In genomic region chr20:33576432-33576883, GRCh38 we compare ENCODE assay signal across 10 cellular contexts.
DNase-seq lines count a peak whose midpoint lies in the region; ATAC-seq and TF ChIP-seq lines count a peak whose summit lies in the region.
"Had no signal": no experiment of that assay in that cellular context is flagged by ENCODE, and none has a peak within 500 bp of the region (broad histone marks: within the 10 kb centered on the region; RNA-seq: fewer than 3 reads in every experiment).

No MANE protein-coding gene starts in this region.

- DNase-seq in NCI-H524 (lab: John Stamatoyannopoulos, UW) (peak; percentile 52 to 81), dorsolateral prefrontal cortex (peak in 9 of 10 donors; percentile 25 to 73 (median 61)), posterior cingulate gyrus (peak in 9 of 10 donors; percentile 25 to 93 (median 64)), NCI-H187 treated with DMSO at 0.1 percent for 48 hours (lab: John Stamatoyannopoulos, UW) (no peak), DMS114 treated with DMSO at 0.1 percent for 48 hours (lab: John Stamatoyannopoulos, UW; ENCODE audit: unreplicated experiment) (no peak)
- DNase-seq: KG1, sigmoid colon had no signal

- 0 out of 2 replicates have a peak, but pooled peaks have one; percentile 38 for TF ChIP-seq CTCF in HEK293 (tag by site-specific recombination; IDR thresholded peaks at IDR 0.05)
- peak in 46 of 56 donors; percentile 12 to 64 (median 40) for TF ChIP-seq CTCF in dorsolateral prefrontal cortex (IDR thresholded peaks at IDR 0.05 in 54 of 56, conservative IDR thresholded peaks at IDR 0.05 in 2 of 56; ENCODE audit: low read depth in 1 of 56, partially characterized antibody in 56 of 56)

- H3K4me3 ChIP-seq in HEK293 (ENCODE audit: low read depth, low read length) (no peak overlapping the region), dorsolateral prefrontal cortex (peak overlapping the region in 23 of 59 donors; percentile 3 to 44 (median 15))
- H3K4me3 ChIP-seq: lung, sigmoid colon had no signal

- no peaks in the 10 kb centered on the region for H3K36me3 ChIP-seq in HEK293 (ENCODE audit: control insufficient read depth in 2 of 2, insufficient read depth in 1 of 2, low read length in 2 of 2)
- H3K36me3 ChIP-seq: sigmoid colon had no signal

- H3K27me3 ChIP-seq in dorsolateral prefrontal cortex: no peaks in the 10 kb centered on the region
- H3K27me3 ChIP-seq: sigmoid colon had no signal

- no peaks in the 10 kb centered on the region for H3K9me3 ChIP-seq in HEK293 (ENCODE audit: control insufficient read depth, insufficient read depth, low read depth, low read length)
- H3K9me3 ChIP-seq: sigmoid colon had no signal

- no peak for ATAC-seq in HG02884 (IDR thresholded peaks at IDR 0.05; ENCODE audit: unreplicated experiment)

- intact Hi-C loops in dorsolateral prefrontal cortex (cut with DNase I) (loop anchor here in 1 of 2 donors (10.0 kb wide), 1 partner anchor 68 kb away; no protein-coding TSS in a partner anchor), posterior cingulate gyrus (cut with DNase I) (no loop called here)

- CTCF ChIA-PET in HEK293 (lab: Yijun Ruan, JAX): interaction anchor here (0.7 to 1.4 kb wide), 5 partner anchors 16 to 77 kb away, joined by 3 read pairs; no protein-coding TSS in a partner anchor

- H3K27ac ChIP-seq in HEK293 (ENCODE audit: extremely low read depth, low read depth, low read length) (no peak overlapping the region), dorsolateral prefrontal cortex (peak overlapping the region in 58 of 59 donors; percentile 21 to 89 (median 75))

- H3K4me1 ChIP-seq in HEK293 (ENCODE audit: control insufficient read depth, insufficient read depth, low read length): peaks cover 5% of the 10 kb centered on the region; the same call in 1 of the 2 replicates

- POLR2A ChIA-PET in HEK293 (lab: Yijun Ruan, JAX): no interaction called here

TF ChIP-seq in HEK293, 187 proteins besides CTCF, POLR2A, EP300 and RAD21:
- TF ChIP-seq ZNF830 (tag by site-specific recombination; IDR thresholded peaks at IDR 0.05; ENCODE audit: low read depth) (no peak), TRIM28 (IDR thresholded peaks at IDR 0.05; ENCODE audit: borderline replicate concordance, low read length) (no peak), ZNF785 (tag by site-specific recombination; IDR thresholded peaks at IDR 0.05) (no peak), MYNN (tag by site-specific recombination; IDR thresholded peaks at IDR 0.05; ENCODE audit: borderline replicate concordance) (no peak), ZNF335 (tag by site-specific recombination; conservative IDR thresholded peaks at IDR 0.05) (no peak), WT1 (tag by site-specific recombination; IDR thresholded peaks at IDR 0.05) (no peak), ZNF449 (tag by site-specific recombination; IDR thresholded peaks at IDR 0.05) (peak; percentile 63; the same call in 1 of the 2 replicates), ZNF274 (IDR thresholded peaks at IDR 0.05; ENCODE audit: low read length) (no peak), ZNF274 (tag by site-specific recombination; IDR thresholded peaks at IDR 0.05; ENCODE audit: borderline replicate concordance) (no peak), ZNF157 (tag by site-specific recombination; IDR thresholded peaks at IDR 0.05) (no peak), ZBTB17 (tag by site-specific recombination; IDR thresholded peaks at IDR 0.05) (peak; percentile 95), ZBTB20 (tag by site-specific recombination; IDR thresholded peaks at IDR 0.05) (no peak), ZNF777 (tag by site-specific recombination; IDR thresholded peaks at IDR 0.05; ENCODE audit: borderline replicate concordance) (no peak), ZNF654 (tag by site-specific recombination; IDR thresholded peaks at IDR 0.05; ENCODE audit: low read depth) (no peak), YY2 (tag by site-specific recombination; IDR thresholded peaks at IDR 0.05) (no peak), ZNF394 (tag by site-specific recombination; IDR thresholded peaks at IDR 0.05; ENCODE audit: borderline replicate concordance) (no peak), ZBTB48 (tag by site-specific recombination; IDR thresholded peaks at IDR 0.05) (no peak), ZNF76 (tag by site-specific recombination; IDR thresholded peaks at IDR 0.05; ENCODE audit: borderline replicate concordance, low read depth) (no peak), ZNF529 (tag by site-specific recombination; IDR thresholded peaks at IDR 0.05; ENCODE audit: insufficient replicate concordance) (no peak), ZNF366 (tag by site-specific recombination; conservative IDR thresholded peaks at IDR 0.05) (no peak)
- TF ChIP-seq, protein P1, sequence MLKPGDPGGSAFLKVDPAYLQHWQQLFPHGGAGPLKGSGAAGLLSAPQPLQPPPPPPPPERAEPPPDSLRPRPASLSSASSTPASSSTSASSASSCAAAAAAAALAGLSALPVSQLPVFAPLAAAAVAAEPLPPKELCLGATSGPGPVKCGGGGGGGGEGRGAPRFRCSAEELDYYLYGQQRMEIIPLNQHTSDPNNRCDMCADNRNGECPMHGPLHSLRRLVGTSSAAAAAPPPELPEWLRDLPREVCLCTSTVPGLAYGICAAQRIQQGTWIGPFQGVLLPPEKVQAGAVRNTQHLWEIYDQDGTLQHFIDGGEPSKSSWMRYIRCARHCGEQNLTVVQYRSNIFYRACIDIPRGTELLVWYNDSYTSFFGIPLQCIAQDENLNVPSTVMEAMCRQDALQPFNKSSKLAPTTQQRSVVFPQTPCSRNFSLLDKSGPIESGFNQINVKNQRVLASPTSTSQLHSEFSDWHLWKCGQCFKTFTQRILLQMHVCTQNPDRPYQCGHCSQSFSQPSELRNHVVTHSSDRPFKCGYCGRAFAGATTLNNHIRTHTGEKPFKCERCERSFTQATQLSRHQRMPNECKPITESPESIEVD (tag by site-specific recombination; IDR thresholded peaks at IDR 0.05): peak; percentile 31; the same call in 1 of the 2 replicates
- TF ChIP-seq, protein P2, sequence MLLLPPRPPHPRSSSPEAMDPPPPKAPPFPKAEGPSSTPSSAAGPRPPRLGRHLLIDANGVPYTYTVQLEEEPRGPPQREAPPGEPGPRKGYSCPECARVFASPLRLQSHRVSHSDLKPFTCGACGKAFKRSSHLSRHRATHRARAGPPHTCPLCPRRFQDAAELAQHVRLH (tag by site-specific recombination; IDR thresholded peaks at IDR 0.05): no peak
- TF ChIP-seq, protein P3, sequence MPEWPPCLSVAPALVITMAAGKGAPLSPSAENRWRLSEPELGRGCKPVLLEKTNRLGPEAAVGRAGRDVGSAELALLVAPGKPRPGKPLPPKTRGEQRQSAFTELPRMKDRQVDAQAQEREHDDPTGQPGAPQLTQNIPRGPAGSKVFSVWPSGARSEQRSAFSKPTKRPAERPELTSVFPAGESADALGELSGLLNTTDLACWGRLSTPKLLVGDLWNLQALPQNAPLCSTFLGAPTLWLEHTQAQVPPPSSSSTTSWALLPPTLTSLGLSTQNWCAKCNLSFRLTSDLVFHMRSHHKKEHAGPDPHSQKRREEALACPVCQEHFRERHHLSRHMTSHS (tag by site-specific recombination; IDR thresholded peaks at IDR 0.05): no peak
- TF ChIP-seq, protein P4, sequence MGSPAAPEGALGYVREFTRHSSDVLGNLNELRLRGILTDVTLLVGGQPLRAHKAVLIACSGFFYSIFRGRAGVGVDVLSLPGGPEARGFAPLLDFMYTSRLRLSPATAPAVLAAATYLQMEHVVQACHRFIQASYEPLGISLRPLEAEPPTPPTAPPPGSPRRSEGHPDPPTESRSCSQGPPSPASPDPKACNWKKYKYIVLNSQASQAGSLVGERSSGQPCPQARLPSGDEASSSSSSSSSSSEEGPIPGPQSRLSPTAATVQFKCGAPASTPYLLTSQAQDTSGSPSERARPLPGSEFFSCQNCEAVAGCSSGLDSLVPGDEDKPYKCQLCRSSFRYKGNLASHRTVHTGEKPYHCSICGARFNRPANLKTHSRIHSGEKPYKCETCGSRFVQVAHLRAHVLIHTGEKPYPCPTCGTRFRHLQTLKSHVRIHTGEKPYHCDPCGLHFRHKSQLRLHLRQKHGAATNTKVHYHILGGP (tag by site-specific recombination; IDR thresholded peaks at IDR 0.05): no peak
- TF ChIP-seq, protein P5, sequence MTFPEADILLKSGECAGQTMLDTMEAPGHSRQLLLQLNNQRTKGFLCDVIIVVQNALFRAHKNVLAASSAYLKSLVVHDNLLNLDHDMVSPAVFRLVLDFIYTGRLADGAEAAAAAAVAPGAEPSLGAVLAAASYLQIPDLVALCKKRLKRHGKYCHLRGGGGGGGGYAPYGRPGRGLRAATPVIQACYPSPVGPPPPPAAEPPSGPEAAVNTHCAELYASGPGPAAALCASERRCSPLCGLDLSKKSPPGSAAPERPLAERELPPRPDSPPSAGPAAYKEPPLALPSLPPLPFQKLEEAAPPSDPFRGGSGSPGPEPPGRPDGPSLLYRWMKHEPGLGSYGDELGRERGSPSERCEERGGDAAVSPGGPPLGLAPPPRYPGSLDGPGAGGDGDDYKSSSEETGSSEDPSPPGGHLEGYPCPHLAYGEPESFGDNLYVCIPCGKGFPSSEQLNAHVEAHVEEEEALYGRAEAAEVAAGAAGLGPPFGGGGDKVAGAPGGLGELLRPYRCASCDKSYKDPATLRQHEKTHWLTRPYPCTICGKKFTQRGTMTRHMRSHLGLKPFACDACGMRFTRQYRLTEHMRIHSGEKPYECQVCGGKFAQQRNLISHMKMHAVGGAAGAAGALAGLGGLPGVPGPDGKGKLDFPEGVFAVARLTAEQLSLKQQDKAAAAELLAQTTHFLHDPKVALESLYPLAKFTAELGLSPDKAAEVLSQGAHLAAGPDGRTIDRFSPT (tag by site-specific recombination; IDR thresholded peaks at IDR 0.05): no peak
TF ChIP-seq in HEK293: peak in this region for 3.

Comparison
In these comparisons a context has a peak if more than half of its experiments do, and no peak if none do; other contexts are left out.
1. DNase-seq: peak in NCI-H524 (2 of 2), dorsolateral prefrontal cortex (9 of 10) and posterior cingulate gyrus (9 of 10); none in NCI-H187 treated with DMSO at 0.1 percent for 48 hours (single experiment) and DMS114 treated with DMSO at 0.1 percent for 48 hours (single experiment).